In the genomic region with DNA sequence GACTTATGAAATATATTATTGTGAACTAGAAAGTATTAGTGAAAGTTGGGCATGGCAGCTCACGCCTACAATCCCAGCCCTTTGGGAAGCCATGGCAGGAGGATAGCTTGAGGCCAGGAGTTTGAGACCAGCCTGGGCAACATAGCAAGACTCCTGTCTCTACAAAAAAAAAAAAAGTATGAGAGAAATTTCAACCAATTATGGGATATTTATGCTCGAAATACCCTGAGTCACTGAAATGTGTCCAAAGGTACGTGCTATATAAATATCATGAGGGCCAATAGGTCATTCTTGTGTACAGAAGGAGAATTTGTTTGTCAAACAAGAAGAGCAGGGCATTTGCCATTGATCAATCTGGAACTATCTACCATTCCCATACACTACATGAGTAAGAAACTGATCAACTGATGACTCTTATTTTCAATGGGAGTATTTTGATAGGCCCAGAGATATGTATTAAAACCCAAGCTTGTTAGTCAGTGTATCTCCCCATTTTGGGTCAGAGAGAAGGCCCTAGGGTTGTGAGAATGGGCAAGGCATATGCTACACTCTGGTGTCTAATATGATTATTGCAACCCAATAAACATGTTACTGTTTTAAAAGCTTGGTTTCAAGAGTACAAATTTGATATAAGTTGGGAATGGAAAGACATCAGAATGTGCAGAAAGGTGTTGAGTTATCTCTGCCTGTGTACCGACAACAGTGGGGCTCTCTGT, we compare ENCODE assay signal across 16 cellular contexts. TPM values are rescaled to one million over a fixed set of nuclear protein-coding genes. Genes with fewer than 3 reads are reported as not detected.
A peak's percentile ranks its signal among the peaks of the same experiment; 100 is the strongest.
DNase-seq lines count a peak whose midpoint lies in the region; ATAC-seq, FAIRE-seq and TF ChIP-seq lines count a peak whose summit lies in the region.
"Had no signal": no experiment of that assay in that cellular context is flagged by ENCODE, and none has a peak within 500 bp of the region (broad histone marks: within the 10 kb centered on the region; RNA-seq: fewer than 3 reads in every experiment).

No MANE protein-coding gene starts in this region.

- H3K27ac Mint-ChIP-seq in Calu3 (ENCODE audit: unreplicated experiment) (no peak overlapping the region), HFFc6 (no peak overlapping the region)
- H3K27ac Mint-ChIP-seq: activated naive CD4-positive, alpha-beta T cell treated with anti-CD3 and anti-CD28 coated beads, Interleukin-2, amount 50 U/mL, for 72 hours had no signal

- no peak overlapping the region for H3K4ac ChIP-seq in mesenchymal stem cell (ENCODE audit: low read depth in 1 of 2, low read length in 2 of 2)

- H3K36me3 ChIP-seq in bronchial epithelial cell (ENCODE audit: control insufficient read depth, insufficient read depth, low read length) (no peaks in the 10 kb centered on the region), mesenchymal stem cell (ENCODE audit: control insufficient read depth in 1 of 2, insufficient read depth in 2 of 2, low read depth in 1 of 2, low read length in 2 of 2) (no peaks in the 10 kb centered on the region)
- H3K36me3 ChIP-seq: prostate gland, suprapubic skin had no signal

- H3K4me1 Mint-ChIP-seq in Calu3 (ENCODE audit: low read depth, unreplicated experiment) (no peaks in the 10 kb centered on the region), HFFc6 (ENCODE audit: low read depth) (peaks cover 7% of the 10 kb centered on the region; the same call in 1 of the 2 replicates)
- H3K4me1 Mint-ChIP-seq: CD14-positive monocyte had no signal

- H2BK15ac ChIP-seq in mesenchymal stem cell (ENCODE audit: low read depth, poor library complexity, severe bottlenecking) = no peak overlapping the region

- CTCF ChIA-PET in Calu3 (lab: Charles Lee) = interaction anchor here (0.6 to 0.9 kb wide), 2 partner anchors 13 to 401 kb away, joined by 3 to 4 read pairs; no protein-coding TSS in a partner anchor

- H3K4me1 ChIP-seq in mesenchymal stem cell (ENCODE audit: control insufficient read depth, insufficient read depth, low read depth, low read length) = no peaks in the 10 kb centered on the region
- H3K4me1 ChIP-seq: prostate gland, suprapubic skin had no signal

- H3K18ac ChIP-seq in mesenchymal stem cell (ENCODE audit: low read depth in 1 of 2, low read length in 2 of 2) = no peak overlapping the region

- no peak overlapping the region for H3K4me2 ChIP-seq in mesenchymal stem cell (ENCODE audit: low read length, poor library complexity, severe bottlenecking)

- no peaks in the 10 kb centered on the region for H3K79me1 ChIP-seq in mesenchymal stem cell (replicated peaks; ENCODE audit: low read length, poor library complexity, severe bottlenecking)

- no peak for DNase-seq in Calu3
- peak; percentile 11 for DNase-seq in HFFc6
- no peak for DNase-seq in bronchial epithelial cell (ENCODE audit: low read depth)
- DNase-seq in mesenchymal stem cell = peak; percentile 14
- DNase-seq in SKM-1 (lab: John Stamatoyannopoulos, UW; ENCODE audit: unreplicated experiment) = no peak
- no peak for DNase-seq in kidney glomerular epithelial cell (lab: John Stamatoyannopoulos, UW)
- DNase-seq: cerebellar nuclear complex, KG1, NCI-H1436 treated with DMSO at 0.1 percent for 48 hours had no signal

- H3K23ac ChIP-seq in mesenchymal stem cell (ENCODE audit: low read length in 2 of 2) = no peak overlapping the region

- no peak overlapping the region for H2BK5ac ChIP-seq in mesenchymal stem cell (ENCODE audit: low read depth, low read length, poor library complexity, severe bottlenecking)

- 88% methylated on average over 4 of the region's 4 CpGs for WGBS in mesenchymal stem cell

- intact Hi-C loops in Calu3 (cut with micrococcal nuclease; ENCODE audit: unreplicated experiment) = loop anchor here (10.0 kb wide), 1 partner anchor 511 kb away; no protein-coding TSS in a partner anchor

- TF ChIP-seq CTCF in Calu3 (IDR thresholded peaks at IDR 0.05; ENCODE audit: unreplicated experiment) (peak; percentile 14), HFFc6 (IDR thresholded peaks at IDR 0.05) (peak; percentile 40; the same call in 1 of the 2 replicates), bronchial epithelial cell (IDR thresholded peaks at IDR 0.05; ENCODE audit: insufficient read depth, low read length, severe bottlenecking) (peak; percentile 4)

- H3K27ac ChIP-seq in mesenchymal stem cell (ENCODE audit: low read length, poor library complexity, severe bottlenecking) = no peak overlapping the region
- H3K27ac ChIP-seq: prostate gland, suprapubic skin had no signal

- no peak overlapping the region for H3K9ac ChIP-seq in mesenchymal stem cell (ENCODE audit: low read length)

- no peak overlapping the region for H2AFZ ChIP-seq in mesenchymal stem cell (ENCODE audit: low read depth, low read length)

- H3K4me3 ChIP-seq in bronchial epithelial cell (ENCODE audit: low read depth, low read length) (no peak overlapping the region), mesenchymal stem cell (ENCODE audit: insufficient read depth in 1 of 2, low read depth in 1 of 2, low read length in 2 of 2) (no peak overlapping the region)
- H3K4me3 ChIP-seq: prostate gland, suprapubic skin had no signal

- no TSS peak for BruUV-seq in Calu3 (replicated peaks; lab: Mats Ljungman, UMichigan)

- H3K14ac ChIP-seq in mesenchymal stem cell (ENCODE audit: low read length in 2 of 2) = no peak overlapping the region

- H3K4me3 Mint-ChIP-seq in Calu3 (ENCODE audit: low read depth, unreplicated experiment) (no peak overlapping the region), HFFc6 (no peak overlapping the region)
- H3K4me3 Mint-ChIP-seq: CD14-positive monocyte had no signal

- no peak overlapping the region for H2AK5ac ChIP-seq in mesenchymal stem cell (ENCODE audit: low read length, severe bottlenecking)

- H4K8ac ChIP-seq in mesenchymal stem cell (ENCODE audit: low read length) = no peak overlapping the region

- no peak for FAIRE-seq in bronchial epithelial cell (lab: Jason Lieb, UNC)
- FAIRE-seq: GM18507, RCC 7860 had no signal

- H3K9me3 ChIP-seq in mesenchymal stem cell (ENCODE audit: control insufficient read depth, low read length) = no peaks in the 10 kb centered on the region
- H3K9me3 ChIP-seq: prostate gland, suprapubic skin had no signal

- H3K27me3 Mint-ChIP-seq in Calu3 (ENCODE audit: unreplicated experiment) (no peaks in the 10 kb centered on the region), HFFc6 (ENCODE audit: insufficient read depth) (peaks cover 5% of the 10 kb centered on the region)

- H3K9me3 Mint-ChIP-seq in Calu3 (ENCODE audit: low read depth, unreplicated experiment) (no peaks in the 10 kb centered on the region), HFFc6 (no peaks in the 10 kb centered on the region)
- H3K9me3 Mint-ChIP-seq: activated naive CD4-positive, alpha-beta T cell treated with anti-CD3 and anti-CD28 coated beads, Interleukin-2, amount 50 U/mL, for 72 hours had no signal

- H3K36me3 Mint-ChIP-seq in Calu3 (ENCODE audit: insufficient read depth, unreplicated experiment) (no peaks in the 10 kb centered on the region), HFFc6 (ENCODE audit: low read depth) (no peaks in the 10 kb centered on the region)
- H3K36me3 Mint-ChIP-seq: activated naive CD4-positive, alpha-beta T cell treated with anti-CD3 and anti-CD28 coated beads, Interleukin-2, amount 50 U/mL, for 72 hours; CD14-positive monocyte had no signal

- H2BK12ac ChIP-seq in mesenchymal stem cell (ENCODE audit: low read length in 2 of 2) = no peak overlapping the region

- H4K91ac ChIP-seq in mesenchymal stem cell (ENCODE audit: low read length) = no peak overlapping the region

- H2BK120ac ChIP-seq in mesenchymal stem cell (ENCODE audit: low read depth, low read length) = no peak overlapping the region

- ATAC-seq in GM19452 (IDR thresholded peaks at IDR 0.05; ENCODE audit: unreplicated experiment) = no peak
- ATAC-seq: activated naive CD4-positive, alpha-beta T cell treated with anti-CD3 and anti-CD28 coated beads, Interleukin-2, amount 50 U/mL, for 72 hours had no signal

- no peaks in the 10 kb centered on the region for H3K27me3 ChIP-seq in bronchial epithelial cell (ENCODE audit: control insufficient read depth, insufficient read depth, low read length)
- no peaks in the 10 kb centered on the region for H3K27me3 ChIP-seq in mesenchymal stem cell (ENCODE audit: control insufficient read depth in 1 of 2, insufficient read depth in 1 of 2, low read length in 2 of 2)
- H3K27me3 ChIP-seq: suprapubic skin had no signal

RNA-seq across cellular contexts. Expression of a gene that starts 21.7 kb away (rescaled TPM):
- total RNA-seq in Calu3 (2022) (26.6 and 32.5 TPM in 2 replicates), bronchial epithelial cell (20.5 and 40.3 TPM in 2 replicates)
- total RNA-seq in HFFc6 (2021; fragmentation: NEBNext Ultra II Directional; extraction: Animal tissue kit (Norgen Biotek cat#: 25700)) = 1 to 10 TPM; 2.0 to 5.1 (median 2.9) TPM
- polyA plus RNA-seq in mesenchymal stem cell (2013, experiment 1 of 2) = 23.2 TPM
- polyA plus RNA-seq in mesenchymal stem cell (2013, experiment 2 of 2) = 20.9 TPM

Comparison
In these comparisons a context has a peak if more than half of its experiments do, and no peak if none do; other contexts are left out.
1. DNase-seq: peak in HFFc6 (single experiment) and mesenchymal stem cell (single experiment); none in Calu3 (single experiment), bronchial epithelial cell (single experiment), SKM-1 (single experiment) and kidney glomerular epithelial cell (single experiment).
2. Peak in every context shown above with its lines, with median percentiles within 50 percentile points of each other: CTCF ChIP-seq.